ENCODE assay signal across 20 cellular contexts in genomic region chr14:36258241-36258640, GRCh38.
"Had no signal": no experiment of that assay in that cellular context is flagged by ENCODE, and none has a peak within 500 bp of the region (broad histone marks: within the 10 kb centered on the region; RNA-seq: fewer than 3 reads in every experiment).

No MANE protein-coding gene starts in this region.

- H3K4me3 ChIP-seq: K562 had no signal

- H3K9me3 ChIP-seq: SK-N-SH had no signal

- H3K27ac ChIP-seq: KMS-11, RWPE1 had no signal

- ATAC-seq: HepG2, K562, Panc1, PC-3 had no signal

- DNase-seq: IMR-90, NCI-H1092, NCI-H1105 treated with DMSO at 0.1 percent for 48 hours, NCI-H1417 treated with DMSO at 0.1 percent for 48 hours, NCI-H146, NCI-H1694 treated with DMSO at 0.1 percent for 48 hours, NCI-H1930, NCI-H2081, NCI-H2107, NCI-H2227 treated with DMSO at 0.1 percent for 48 hours, NCI-H526, PC-3, SHP77, SK-N-SH, T-helper 1 cell had no signal
